2 cellular contexts compared by ENCODE assay signal in genomic region chr1:227434808-227435207, GRCh38.
TF ChIP-seq lines count a peak whose summit lies in the region.

No MANE protein-coding gene starts in this region.

TF ChIP-seq in HCT116, 20 proteins besides CTCF, POLR2A, EP300 and RAD21:
- TF ChIP-seq ATF3 (IDR thresholded peaks at IDR 0.05) = no peak
- TF ChIP-seq ZNF274 (IDR thresholded peaks at IDR 0.05; ENCODE audit: low read depth, low read length) = no peak
- no peak for TF ChIP-seq ZBTB33 (IDR thresholded peaks at IDR 0.05; ENCODE audit: extremely low read depth, insufficient replicate concordance, low read length)
- TF ChIP-seq EGR1 (IDR thresholded peaks at IDR 0.05; ENCODE audit: low read depth) = no peak
- no peak for TF ChIP-seq FOSL1 (IDR thresholded peaks at IDR 0.05; ENCODE audit: low read depth)
- no peak for TF ChIP-seq MAX (IDR thresholded peaks at IDR 0.05)
- no peak for TF ChIP-seq CBX3 (IDR thresholded peaks at IDR 0.05; ENCODE audit: low read depth)
- no peak for TF ChIP-seq ZFX (IDR thresholded peaks at IDR 0.05)

TF ChIP-seq in H1, 55 proteins besides CTCF, POLR2A, EP300 and RAD21:
- TF ChIP-seq BACH1 (IDR thresholded peaks at IDR 0.05; ENCODE audit: low read length) (no peak), POU5F1 (IDR thresholded peaks at IDR 0.05; ENCODE audit: low read depth, low read length) (no peak), YY1 (IDR thresholded peaks at IDR 0.05; ENCODE audit: low read depth, low read length) (no peak), SUZ12 (IDR thresholded peaks at IDR 0.05; ENCODE audit: low read length) (no peak)
